22 cellular contexts compared by ENCODE assay signal in genomic region chr2:218152172-218152571, GRCh38. TPM values are rescaled to one million over a fixed set of nuclear protein-coding genes. Genes with fewer than 3 reads are reported as not detected.
"Had no signal": no experiment of that assay in that cellular context is flagged by ENCODE, and none has a peak within 500 bp of the region (broad histone marks: within the 10 kb centered on the region; RNA-seq: fewer than 3 reads in every experiment).

No MANE protein-coding gene starts in this region.

- H3K4me3 ChIP-seq: gastrocnemius medialis, heart right ventricle, left ventricle myocardium inferior, lower lobe of right lung, neural progenitor cell, pancreas, stomach had no signal

- H3K4me2 ChIP-seq: neural progenitor cell had no signal

- H2AFZ ChIP-seq: neural progenitor cell had no signal

- DNase-seq: effector memory CD8-positive, alpha-beta T cell; erythroblast; gastrocnemius medialis; heart right ventricle; left ventricle myocardium inferior; lower lobe of right lung; mesenchymal stem cell; midbrain; occipital lobe; right cardiac atrium; small intestine; stimulated activated CD4-positive, alpha-beta T cell treated with anti-CD3 and anti-CD28 coated beads, Interleukin-12 subunit alpha, Interleukin-12 subunit beta, amount 100 ng/mL, for 4 hours; stimulated activated naive CD4-positive, alpha-beta T cell had no signal

- H3K27ac ChIP-seq: gastrocnemius medialis, heart right ventricle, left ventricle myocardium inferior, lower lobe of right lung, neural progenitor cell, pancreas, stomach had no signal

- H3K36me3 ChIP-seq: gastrocnemius medialis, heart right ventricle, left ventricle myocardium inferior, lower lobe of right lung, neural progenitor cell, pancreas, stomach had no signal

- H3K4me1 ChIP-seq: gastrocnemius medialis, heart right ventricle, left ventricle myocardium inferior, lower lobe of right lung, neural progenitor cell, pancreas, stomach had no signal

- H3K27me3 ChIP-seq: gastrocnemius medialis, neural progenitor cell, pancreas had no signal

- ATAC-seq: effector memory CD8-positive, alpha-beta T cell; gastrocnemius medialis; natural killer cell treated with Interleukin-12 subunit alpha and Interleukin-12 subunit beta and Interleukin-15 and Interleukin-18, amount 100 ng/mL, for 72 hours; right cardiac atrium had no signal

- H3K9me3 ChIP-seq: gastrocnemius medialis, heart right ventricle, left ventricle myocardium inferior, lower lobe of right lung, pancreas, stomach had no signal

- FAIRE-seq: colon, islet of Langerhans, pancreas, small intestine, urothelium cell line had no signal

- H3K9ac ChIP-seq: neural progenitor cell had no signal

RNA-seq across cellular contexts. Expression of gene CXCR1, which starts 14.6 kb away (rescaled TPM):
- total RNA-seq: fibroblast of lung, occipital lobe, progenitor cell of endocrine pancreas had no signal
- polyA plus RNA-seq: fibroblast of lung had no signal

RNA-seq across cellular contexts. Expression of gene CXCR2, which starts 26.3 kb away (rescaled TPM):
- total RNA-seq: fibroblast of lung, progenitor cell of endocrine pancreas had no signal
- polyA plus RNA-seq: fibroblast of lung had no signal
